1 cellular context compared by ENCODE assay signal in genomic region chr10:102713814-102714620, GRCh38.
TF ChIP-seq lines count a peak whose summit lies in the region.

Gene ARL3, minus strand, starts transcription at chr10:102714397. Its CDS starts 122 bp downstream, at chr10:102714275.

TF ChIP-seq in HEK293, 187 proteins besides CTCF, POLR2A, EP300 and RAD21 (continued from another document and continues in another):
- TF ChIP-seq ZNF449 (tag by site-specific recombination; IDR thresholded peaks at IDR 0.05) (0 out of 2 replicates have a peak, but pooled peaks have one; percentile 34), ZNF610 (tag by site-specific recombination; IDR thresholded peaks at IDR 0.05; ENCODE audit: borderline replicate concordance) (no peak), REST (tag by site-specific recombination; IDR thresholded peaks at IDR 0.05) (peak; percentile 63), ZNF488 (tag by site-specific recombination; IDR thresholded peaks at IDR 0.05) (no peak), YY2 (tag by site-specific recombination; IDR thresholded peaks at IDR 0.05) (no peak), ZSCAN23 (tag by site-specific recombination; IDR thresholded peaks at IDR 0.05) (peak; percentile 57; the same call in 1 of the 2 replicates), ZNF514 (tag by site-specific recombination; IDR thresholded peaks at IDR 0.05) (no peak), ZNF112 (tag by site-specific recombination; IDR thresholded peaks at IDR 0.05) (no peak), ZNF707 (tag by site-specific recombination; IDR thresholded peaks at IDR 0.05) (no peak), BCL11A (tag by site-specific recombination; IDR thresholded peaks at IDR 0.05; ENCODE audit: low read depth) (0 out of 2 replicates have a peak, but pooled peaks have one; percentile 42), ZBTB49 (tag by site-specific recombination; IDR thresholded peaks at IDR 0.05; ENCODE audit: low read depth) (no peak), ZNF624 (tag by site-specific recombination; IDR thresholded peaks at IDR 0.05) (no peak), BCL11B (tag by site-specific recombination; IDR thresholded peaks at IDR 0.05; ENCODE audit: low read depth) (no peak), ZNF571 (tag by site-specific recombination; IDR thresholded peaks at IDR 0.05) (no peak), ZNF529 (tag by site-specific recombination; IDR thresholded peaks at IDR 0.05; ENCODE audit: insufficient replicate concordance) (no peak), INSM2 (tag by site-specific recombination; IDR thresholded peaks at IDR 0.05) (no peak; the same call in 1 of the 2 replicates), TRIM28 (IDR thresholded peaks at IDR 0.05; ENCODE audit: borderline replicate concordance, low read length) (no peak), ZNF518A (tag by site-specific recombination; conservative IDR thresholded peaks at IDR 0.05; ENCODE audit: low read depth) (no peak), ZNF830 (tag by site-specific recombination; IDR thresholded peaks at IDR 0.05; ENCODE audit: low read depth) (no peak), ZSCAN30 (tag by site-specific recombination; IDR thresholded peaks at IDR 0.05) (peak; percentile 84), ZNF26 (tag by site-specific recombination; IDR thresholded peaks at IDR 0.05) (no peak), ZNF394 (tag by site-specific recombination; IDR thresholded peaks at IDR 0.05; ENCODE audit: borderline replicate concordance) (peak; percentile 30), ZNF510 (tag by site-specific recombination; IDR thresholded peaks at IDR 0.05; ENCODE audit: insufficient replicate concordance) (no peak), HIC1 (tag by site-specific recombination; IDR thresholded peaks at IDR 0.05) (peak; percentile 68; the same call in 1 of the 2 replicates), ZNF580 (tag by site-specific recombination; IDR thresholded peaks at IDR 0.05) (peak; percentile 57; the same call in 1 of the 2 replicates), ATF2 (tag by site-specific recombination; IDR thresholded peaks at IDR 0.05; ENCODE audit: low read depth) (no peak), ZBTB7A (tag by site-specific recombination; IDR thresholded peaks at IDR 0.05; ENCODE audit: low read depth) (peak; percentile 95), ZNF791 (tag by site-specific recombination; IDR thresholded peaks at IDR 0.05) (no peak), ZBTB17 (tag by site-specific recombination; IDR thresholded peaks at IDR 0.05) (peak; percentile 90)
